ENCODE assay signal across 9 cellular contexts in the genomic region with DNA sequence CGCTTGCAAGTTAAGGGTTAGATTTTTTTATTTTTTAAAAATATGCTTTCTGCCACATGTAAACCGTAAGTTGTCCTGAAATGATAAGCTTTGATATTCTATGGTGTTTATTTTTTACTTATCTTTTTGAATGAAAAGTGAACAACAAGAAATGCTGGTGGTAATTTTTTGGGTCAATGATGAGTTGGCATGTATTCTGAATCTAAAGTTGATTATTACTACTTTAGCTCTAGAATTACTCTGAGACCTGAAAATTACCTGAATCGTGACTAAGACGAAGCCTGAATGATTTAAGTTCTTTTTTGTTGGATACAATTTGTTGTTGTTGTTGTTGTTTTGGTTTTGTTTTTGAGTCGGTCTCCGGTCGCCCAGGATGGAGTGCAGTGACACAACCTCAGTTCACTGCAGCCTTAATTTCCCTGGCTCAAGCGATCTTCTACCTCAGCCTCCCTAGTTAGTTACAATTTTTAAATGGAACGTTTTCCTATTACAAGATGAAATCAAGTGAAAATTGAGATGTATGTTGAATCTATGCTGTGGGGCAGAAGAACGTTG. TPM values are rescaled to one million over a fixed set of nuclear protein-coding genes. Genes with fewer than 3 reads are reported as not detected.
DNase-seq lines count a peak whose midpoint lies in the region; ATAC-seq, FAIRE-seq and TF ChIP-seq lines count a peak whose summit lies in the region.
"Had no signal": no experiment of that assay in that cellular context is flagged by ENCODE, and none has a peak within 500 bp of the region (broad histone marks: within the 10 kb centered on the region; RNA-seq: fewer than 3 reads in every experiment).

No MANE protein-coding gene starts in this region.

- H3K27me3 Mint-ChIP-seq in T-cell, result no peaks in the 10 kb centered on the region

- POLR2A ChIA-PET in T-cell (lab: Charles Lee), result interaction anchor here in 1 of 2 donors (0.5 to 0.6 kb wide), 2 partner anchors 234 to 1992 kb away, joined by 3 to 5 read pairs; a partner anchor contains a TSS

- peaks cover 56 to 68% (median 63%) of the 10 kb centered on the region in 3 donors for H3K4me1 Mint-ChIP-seq in T-cell

- H3K4me3 ChIP-seq in fibroblast of pulmonary artery (replicated peaks; ENCODE audit: low read depth, low read length), result peak overlapping the region; percentile 81
- H3K4me3 ChIP-seq in retinal pigment epithelial cell (ENCODE audit: low read length), result peak overlapping the region; percentile 85

- no peak for DNase-seq in GM18507 (ENCODE audit: extremely low spot score, insufficient read length, low read depth)
- no peak for DNase-seq in T-cell
- no peak for DNase-seq in fibroblast of pulmonary artery (ENCODE audit: low read depth)
- DNase-seq in retinal pigment epithelial cell (ENCODE audit: low read depth), result no peak
- no peak for DNase-seq in SW480 (ENCODE audit: low spot score)
- DNase-seq: activated CD8-positive, alpha-beta memory T cell treated with anti-CD3 and anti-CD28 coated beads, Interleukin-2, amount 50 U/mL, for 48 hours had no signal

- peak; percentile 21 for FAIRE-seq in GM18507 (lab: Jason Lieb, UNC)

- no peak for ATAC-seq in T-cell (replicated peaks in 1 of 4)
- ATAC-seq in HG02642 (IDR thresholded peaks at IDR 0.05; ENCODE audit: poor library complexity, unreplicated experiment), result no peak
- ATAC-seq in GM21576 (IDR thresholded peaks at IDR 0.05; ENCODE audit: unreplicated experiment), result no peak
- no peak for ATAC-seq in GM18909 (IDR thresholded peaks at IDR 0.05; ENCODE audit: poor library complexity, unreplicated experiment)

- peaks cover 37% of the 10 kb centered on the region for H3K36me3 Mint-ChIP-seq in T-cell

- CTCF ChIA-PET in T-cell (lab: Charles Lee), result interaction anchor here (0.6 kb wide), 2 partner anchors 1762 to 1894 kb away, joined by 3 to 7 read pairs; no protein-coding TSS in a partner anchor

- H3K4me3 Mint-ChIP-seq in T-cell, result peak overlapping the region; percentile 99

- no peak for TF ChIP-seq CTCF in fibroblast of pulmonary artery (IDR thresholded peaks at IDR 0.05; ENCODE audit: low read length, missing control alignments)
- TF ChIP-seq CTCF in retinal pigment epithelial cell (conservative IDR thresholded peaks at IDR 0.05; ENCODE audit: low read depth, low read length), result no peak

- no peaks in the 10 kb centered on the region for H3K9me3 Mint-ChIP-seq in T-cell

- peak overlapping the region; percentile 99 for H3K27ac Mint-ChIP-seq in T-cell

RNA-seq across cellular contexts. Expression of a gene that starts 0.9 kb away (rescaled TPM):
- 100 to 1,000 TPM in 2 of 5 donors, 10 to 100 TPM in 3; 75.8 to 153 (median 83.6) TPM for total RNA-seq in T-cell

RNA-seq across cellular contexts. Expression of a gene that starts 9.7 kb away (rescaled TPM):
- under 1 TPM in 4 of 5 donors, not detected in 1; 0.41 to 0.54 (median 0.43) TPM for total RNA-seq in T-cell
